ENCODE assay signal across 9 cellular contexts in genomic region chr6:3751730-3752537, GRCh38. TPM values are rescaled to one million over a fixed set of nuclear protein-coding genes. Genes with fewer than 3 reads are reported as not detected.
DNase-seq lines count a peak whose midpoint lies in the region; ATAC-seq lines count a peak whose summit lies in the region.
"Had no signal": no experiment of that assay in that cellular context is flagged by ENCODE, and none has a peak within 500 bp of the region (broad histone marks: within the 10 kb centered on the region; RNA-seq: fewer than 3 reads in every experiment).

No MANE protein-coding gene starts in this region.

- H3K18ac ChIP-seq in mesendoderm (ENCODE audit: low read length): peak overlapping the region; percentile 78

- H4K5ac ChIP-seq in mesendoderm (ENCODE audit: low read length): no peak overlapping the region

- H3K9ac ChIP-seq in endocrine pancreas (ENCODE audit: control insufficient read depth, insufficient read depth, low read length) (peak overlapping the region; percentile 30), mesendoderm (ENCODE audit: low read length) (peak overlapping the region; percentile 74)

- no peak overlapping the region for H3K4ac ChIP-seq in mesendoderm (ENCODE audit: low read depth, low read length)

- H2AK5ac ChIP-seq in mesendoderm (ENCODE audit: low read length): no peak overlapping the region

- WGBS in mesendoderm (ENCODE audit: extremely low coverage, insufficient coverage, low lambda C conversion rate): no CpG with 5 or more reads among the region's 105 CpGs

- H3K79me1 ChIP-seq in mesendoderm (ENCODE audit: low read length): no peaks in the 10 kb centered on the region

- peak overlapping the region; percentile 80 for H3K4me2 ChIP-seq in mesendoderm (ENCODE audit: low read length)

- no peak overlapping the region for H2BK5ac ChIP-seq in mesendoderm (ENCODE audit: low read length)

- no peaks in the 10 kb centered on the region for H3K9me3 ChIP-seq in endocrine pancreas (ENCODE audit: control insufficient read depth, low read length)

- H3K27ac ChIP-seq in mesendoderm (ENCODE audit: low read depth, low read length): no peak overlapping the region

- H3K4me3 ChIP-seq in endocrine pancreas (ENCODE audit: control insufficient read depth, insufficient read depth, low read length) (no peak overlapping the region), mesendoderm (ENCODE audit: low read length) (peak overlapping the region; percentile 33)

- H2BK120ac ChIP-seq in mesendoderm (ENCODE audit: low read depth, low read length): no peak overlapping the region

- peak overlapping the region; percentile 84 for H3K56ac ChIP-seq in mesendoderm (ENCODE audit: low read length)

- H3K4me1 ChIP-seq in endocrine pancreas (ENCODE audit: control insufficient read depth, insufficient read depth, low read length): no peaks in the 10 kb centered on the region
- H3K4me1 ChIP-seq in mesendoderm (ENCODE audit: control insufficient read depth, low read depth, low read length): no peaks in the 10 kb centered on the region

- peak; percentile 52 for ATAC-seq in HG02763 (IDR thresholded peaks at IDR 0.05; ENCODE audit: unreplicated experiment)

- no peak overlapping the region for H4K8ac ChIP-seq in mesendoderm (ENCODE audit: low read depth, low read length)

- no peaks in the 10 kb centered on the region for H3K79me2 ChIP-seq in mesendoderm (ENCODE audit: control insufficient read depth, insufficient read depth, low read length)

- peak overlapping the region; percentile 75 for H3K23ac ChIP-seq in mesendoderm (ENCODE audit: low read length)

- H3K27me3 ChIP-seq in endocrine pancreas (ENCODE audit: control insufficient read depth, insufficient read depth, low read length): no peaks in the 10 kb centered on the region
- H3K27me3 ChIP-seq in mesendoderm (ENCODE audit: insufficient read depth, low read length, poor library complexity): peaks cover 2% of the 10 kb centered on the region

- DNase-seq in NCI-H1417 (lab: John Stamatoyannopoulos, UW) (peak; percentile 43 to 75 (median 56)), NCI-H1417 treated with DMSO at 0.1 percent for 48 hours (lab: John Stamatoyannopoulos, UW) (no peak), NCI-H2196 treated with DMSO at 0.1 percent for 48 hours (lab: John Stamatoyannopoulos, UW; ENCODE audit: unreplicated experiment) (peak; percentile 68), mesendoderm (peak; percentile 86)
- peak; percentile 19 for DNase-seq in activated CD8-positive, alpha-beta memory T cell treated with anti-CD3 and anti-CD28 coated beads, Interleukin-2, amount 50 U/mL, for 24 hours (ENCODE audit: extremely low read depth)
- DNase-seq in stimulated activated CD8-positive, alpha-beta memory T cell treated with anti-CD3 and anti-CD28 coated beads, Interleukin-12 subunit alpha, Interleukin-12 subunit beta, amount 100 ng/mL, for 4 hours (ENCODE audit: low read depth): peak; percentile 54
- DNase-seq: DND-41 had no signal

- no peaks in the 10 kb centered on the region for H3K36me3 ChIP-seq in endocrine pancreas (ENCODE audit: control insufficient read depth, insufficient read depth, low read length)
- H3K36me3 ChIP-seq in mesendoderm (ENCODE audit: control insufficient read depth, insufficient read depth, low read length): no peaks in the 10 kb centered on the region

- no peak overlapping the region for H2BK15ac ChIP-seq in mesendoderm (replicated peaks; ENCODE audit: low read depth)

RNA-seq across cellular contexts. Expression of gene PXDC1, which starts 0.4 kb away (rescaled TPM):
- polyA plus RNA-seq in mesendoderm (2013, experiment 1 of 2): 1.2 TPM
- 1.3 TPM for polyA plus RNA-seq in mesendoderm (2013, experiment 2 of 2)
